Comparison of ENCODE assay signal across 28 cellular contexts in genomic region chr22:23831781-23832180, GRCh38. TPM values are rescaled to one million over a fixed set of nuclear protein-coding genes. Genes with fewer than 3 reads are reported as not detected.
DNase-seq lines count a peak whose midpoint lies in the region; ATAC-seq and TF ChIP-seq lines count a peak whose summit lies in the region.
"Had no signal": no experiment of that assay in that cellular context is flagged by ENCODE, and none has a peak within 500 bp of the region (broad histone marks: within the 10 kb centered on the region; RNA-seq: fewer than 3 reads in every experiment).

No MANE protein-coding gene starts in this region.

- H3K4me1 ChIP-seq in A673 (ENCODE audit: insufficient read depth, low read length, poor library complexity, severe bottlenecking) (peaks cover under 1% of the 10 kb centered on the region), left ventricle myocardium inferior (peaks cover 100% of the 10 kb centered on the region)
- H3K4me1 ChIP-seq: colonic mucosa, left lung, prostate gland had no signal

- intact Hi-C loops in A673 (cut with micrococcal nuclease; ENCODE audit: unreplicated experiment) (no loop called here), left ventricle myocardium inferior (cut with micrococcal nuclease) (no loop called here), posterior vena cava (cut with DNase I) (no loop called here)

- H3K4me3 ChIP-seq in A673 (ENCODE audit: low read depth, low read length, poor library complexity, severe bottlenecking), result no peak overlapping the region
- no peak overlapping the region for H3K4me3 ChIP-seq in left ventricle myocardium inferior
- H3K4me3 ChIP-seq: colonic mucosa, K562, left lung, prostate gland had no signal

- POLR2A ChIA-PET in A673 (lab: Charles Lee; ENCODE audit: low non-redundant PET), result interaction anchor here (0.6 kb wide), 1 partner anchor 91 kb away, joined by 3 read pairs; no protein-coding TSS in a partner anchor

- no peak for ATAC-seq in central memory CD8-positive, alpha-beta T cell (replicated peaks; ENCODE audit: extremely low read depth, poor library complexity, severe bottlenecking)
- ATAC-seq in HG02938 (IDR thresholded peaks at IDR 0.05; ENCODE audit: unreplicated experiment), result no peak
- no peak for ATAC-seq in HG03045 (IDR thresholded peaks at IDR 0.05; ENCODE audit: unreplicated experiment)
- ATAC-seq: K562, left lung had no signal

- no peak overlapping the region for H3K4me3 Mint-ChIP-seq in central memory CD8-positive, alpha-beta T cell
- H3K4me3 Mint-ChIP-seq: activated CD4-positive, alpha-beta memory T cell treated with anti-CD3 and anti-CD28 coated beads for 36 hours; T-helper 1 cell treated with Interleukin-12 subunit alpha and Interleukin-12 subunit beta and Interleukin-4 antibody, amounts not matched to agents 30 μg/mL and 1 μg/mL, for 36 hours had no signal

- H3K4me1 Mint-ChIP-seq in central memory CD8-positive, alpha-beta T cell, result peaks cover 15% of the 10 kb centered on the region

- DNase-seq in A673 (ENCODE audit: low spot score) (no peak), left ventricle myocardium inferior (no peak), posterior vena cava (ENCODE audit: low spot score) (peak; percentile 47), T-helper 1 cell (no peak), amygdala (lab: John Stamatoyannopoulos, UW) (no peak)
- DNase-seq in central memory CD8-positive, alpha-beta T cell (ENCODE audit: low spot score in 2 of 2), result no peak
- DNase-seq: activated CD4-positive, alpha-beta memory T cell treated with anti-CD3 and anti-CD28 coated beads for 36 hours; activated CD4-positive, CD25-positive, alpha-beta regulatory T cell treated with anti-CD3 and anti-CD28 coated beads, Interleukin-2, amount 50 U/mL, for 72 hours; activated naive CD4-positive, alpha-beta T cell treated with anti-CD3 and anti-CD28 coated beads, Interleukin-2, amount 50 U/mL, for 16 hours; Calu3; CD4-positive, CD25-positive, alpha-beta regulatory T cell; colonic mucosa; DND-41; effector memory CD4-positive, alpha-beta T cell; GF-D8; naive B cell; NCI-H1092 treated with DMSO at 0.1 percent for 48 hours; NCI-H187; NCI-H2171; stimulated activated naive CD4-positive, alpha-beta T cell had no signal

- H3K27me3 Mint-ChIP-seq in central memory CD8-positive, alpha-beta T cell, result no peaks in the 10 kb centered on the region
- H3K27me3 Mint-ChIP-seq: activated CD4-positive, alpha-beta memory T cell treated with anti-CD3 and anti-CD28 coated beads for 36 hours; CD4-positive, CD25-positive, alpha-beta regulatory T cell; naive B cell had no signal

- H3K9me3 ChIP-seq in A673 (ENCODE audit: low read depth, low read length, poor library complexity, severe bottlenecking) (no peaks in the 10 kb centered on the region), left ventricle myocardium inferior (replicated peaks) (no peaks in the 10 kb centered on the region)
- H3K9me3 ChIP-seq: colonic mucosa, left lung, prostate gland had no signal

- peak overlapping the region; percentile 35 for H3K27ac Mint-ChIP-seq in central memory CD8-positive, alpha-beta T cell (ENCODE audit: low read depth)
- H3K27ac Mint-ChIP-seq: activated CD4-positive, alpha-beta memory T cell treated with anti-CD3 and anti-CD28 coated beads for 36 hours; CD4-positive, CD25-positive, alpha-beta regulatory T cell had no signal

- TF ChIP-seq CTCF in A673 (conservative IDR thresholded peaks at IDR 0.05; ENCODE audit: low read depth, low read length) (no peak), left ventricle myocardium inferior (IDR thresholded peaks at IDR 0.05; ENCODE audit: borderline replicate concordance) (no peak)

- peaks cover 55% of the 10 kb centered on the region for H3K36me3 ChIP-seq in A673 (ENCODE audit: insufficient read depth, low read length, poor library complexity, severe bottlenecking)
- peaks cover 66% of the 10 kb centered on the region for H3K36me3 ChIP-seq in left ventricle myocardium inferior
- H3K36me3 ChIP-seq: colonic mucosa, prostate gland had no signal

- H3K27me3 ChIP-seq in A673 (replicated peaks; ENCODE audit: insufficient read depth, low read depth, low read length, poor library complexity), result no peaks in the 10 kb centered on the region
- H3K27me3 ChIP-seq in left ventricle myocardium inferior (ENCODE audit: low read depth), result no peaks in the 10 kb centered on the region
- H3K27me3 ChIP-seq: colonic mucosa, left lung had no signal

- peaks cover 29% of the 10 kb centered on the region for H3K36me3 Mint-ChIP-seq in central memory CD8-positive, alpha-beta T cell (ENCODE audit: insufficient read depth)

- peak overlapping the region; percentile 50 for H3K27ac ChIP-seq in A673 (ENCODE audit: low read depth, low read length, poor library complexity, severe bottlenecking)
- H3K27ac ChIP-seq in left ventricle myocardium inferior (replicated peaks), result peak overlapping the region; percentile 96
- H3K27ac ChIP-seq: colonic mucosa, epithelial cell of prostate, left lung, prostate gland had no signal

- H3K9me3 Mint-ChIP-seq in central memory CD8-positive, alpha-beta T cell, result no peaks in the 10 kb centered on the region
- H3K9me3 Mint-ChIP-seq: activated CD4-positive, alpha-beta memory T cell treated with anti-CD3 and anti-CD28 coated beads for 36 hours; naive B cell; T-helper 1 cell treated with Interleukin-12 subunit alpha and Interleukin-12 subunit beta and Interleukin-4 antibody, amounts not matched to agents 30 μg/mL and 1 μg/mL, for 36 hours had no signal

- BruUV-seq in A673 (replicated peaks; lab: Mats Ljungman, UMichigan), result no TSS peak

- CTCF ChIA-PET in A673 (lab: Charles Lee), result interaction anchor here (1.1 kb wide), 1 partner anchor 18 kb away, joined by 3 read pairs; no protein-coding TSS in a partner anchor

RNA-seq across cellular contexts. Expression of gene DERL3, which starts 7.0 kb away (rescaled TPM):
- total RNA-seq in A673 (2021) (1.5 and 2.0 TPM in 2 replicates), left ventricle myocardium inferior (2.0 TPM), posterior vena cava (under 1 TPM; 0.83 to 0.95 TPM)
- total RNA-seq: HT1080 had no signal

RNA-seq across cellular contexts. Expression of gene SLC2A11, which starts 25.9 kb away (rescaled TPM):
- 4.9 and 6.2 TPM in 2 replicates for total RNA-seq in A673 (2021)
- 22.0 TPM for total RNA-seq in left ventricle myocardium inferior
- 1 to 10 TPM; 4.9 to 7.4 TPM for total RNA-seq in posterior vena cava

RNA-seq across cellular contexts. Expression of gene SMARCB1, which starts 45.0 kb away (rescaled TPM):
- total RNA-seq in A673 (2021), result 172 and 176 TPM in 2 replicates
- total RNA-seq in left ventricle myocardium inferior, result 52.0 TPM
- 10 to 100 TPM; 42.6 to 45.8 TPM for total RNA-seq in posterior vena cava

RNA-seq across cellular contexts. Expression of gene MMP11, which starts 59.1 kb away (rescaled TPM):
- total RNA-seq in A673 (2021) (5.1 and 6.8 TPM in 2 replicates), left ventricle myocardium inferior (16.9 TPM), posterior vena cava (1 to 10 TPM; 2.8 to 5.8 TPM)
- total RNA-seq: HT1080 had no signal
